28 cellular contexts compared by ENCODE assay signal in the genomic region with DNA sequence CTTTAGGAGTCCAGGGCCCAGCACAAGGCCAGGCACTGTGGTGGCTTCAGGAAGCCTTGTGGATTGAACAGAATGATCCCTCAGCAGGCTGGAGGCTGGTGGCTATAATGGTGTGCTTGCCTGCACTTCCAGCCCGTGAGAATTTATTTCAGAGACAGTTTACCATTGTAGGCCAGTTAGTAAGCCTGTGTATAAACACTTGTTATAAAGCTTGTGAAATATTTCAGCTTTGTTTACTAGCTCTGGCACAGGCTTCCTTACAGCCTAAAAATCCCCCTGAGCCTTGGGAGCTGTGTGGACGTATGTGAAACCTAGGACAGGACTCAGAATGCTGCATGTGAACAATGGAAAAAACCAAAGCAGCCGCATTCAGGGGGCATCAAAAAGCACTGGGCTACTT.
"Had no signal": no experiment of that assay in that cellular context is flagged by ENCODE, and none has a peak within 500 bp of the region (broad histone marks: within the 10 kb centered on the region; RNA-seq: fewer than 3 reads in every experiment).

No MANE protein-coding gene starts in this region.

- H3K36me3 ChIP-seq: breast epithelium, SJCRH30 had no signal

- ATAC-seq: activated CD8-positive, alpha-beta T cell treated with anti-CD3 and anti-CD28 coated beads for 36 hours; activated T-cell treated with anti-CD3 and anti-CD28 coated beads, Interleukin-2, amount 50 U/mL, for 72 hours; activated T-helper 17 cell treated with anti-CD3 and anti-CD28 coated beads, Interleukin-2, amount 50 U/mL, for 72 hours; body of pancreas; Panc1 had no signal

- H3K27me3 ChIP-seq: body of pancreas, breast epithelium, SJCRH30 had no signal

- H3K9me3 ChIP-seq: body of pancreas, breast epithelium, SJCRH30 had no signal

- H3K4me3 ChIP-seq: body of pancreas, breast epithelium, SJCRH30, SK-N-MC had no signal

- FAIRE-seq: astrocyte had no signal

- H3K27ac ChIP-seq: body of pancreas, breast epithelium, SJCRH30, SK-N-MC had no signal

- DNase-seq: activated CD4-positive, alpha-beta T cell treated with anti-CD3 and anti-CD28 coated beads, Interleukin-2, amount 10 ng/mL, durations not matched to agents 24 days and 14 days; activated CD4-positive, alpha-beta T cell treated with anti-CD3 and anti-CD28 coated beads, Interleukin-2, amount 50 U/mL, for 4 hours; activated CD8-positive, alpha-beta T cell treated with anti-CD3 and anti-CD28 coated beads for 36 hours; activated effector memory CD4-positive, alpha-beta T cell treated with anti-CD3 and anti-CD28 coated beads, Interleukin-2, amount 50 U/mL, for 16 hours; activated naive CD4-positive, alpha-beta T cell; activated naive CD4-positive, alpha-beta T cell treated with anti-CD3 and anti-CD28 coated beads, Interleukin-2, amount 50 U/mL, for 16 hours; activated naive CD8-positive, alpha-beta T cell treated with anti-CD3 and anti-CD28 coated beads for 36 hours; activated T-cell treated with anti-CD3 and anti-CD28 coated beads, Interleukin-2, amount 50 U/mL, for 1 hour; activated T-cell treated with anti-CD3 and anti-CD28 coated beads, Interleukin-2, amount 50 U/mL, for 72 hours; amygdala; body of pancreas; NCI-H1092 treated with DMSO at 0.1 percent for 48 hours; NCI-H1417; NCI-H146; NCI-H187; NCI-H2029 treated with DMSO at 0.1 percent for 48 hours; NCI-H2171 treated with DMSO at 0.1 percent for 48 hours; NCI-H226; NCI-H446 treated with DMSO at 0.1 percent for 48 hours; NCI-H524 treated with DMSO at 0.1 percent for 48 hours; SHP77; SJCRH30; T1000 had no signal
